In genomic region chr7:128060018-128060417, GRCh38 we compare ENCODE assay signal across 28 cellular contexts. TPM values are rescaled to one million over a fixed set of nuclear protein-coding genes. Genes with fewer than 3 reads are reported as not detected.
DNase-seq lines count a peak whose midpoint lies in the region; ATAC-seq and TF ChIP-seq lines count a peak whose summit lies in the region.
"Had no signal": no experiment of that assay in that cellular context is flagged by ENCODE, and none has a peak within 500 bp of the region (broad histone marks: within the 10 kb centered on the region; RNA-seq: fewer than 3 reads in every experiment).

No MANE protein-coding gene starts in this region.

- H3K18ac ChIP-seq in H9 (ENCODE audit: insufficient read length, low read depth, low read length), result no peak overlapping the region

- no peaks in the 10 kb centered on the region for H3K9me3 ChIP-seq in H9 (ENCODE audit: control insufficient read depth, low read depth, low read length)
- H3K9me3 ChIP-seq in psoas muscle, result no peaks in the 10 kb centered on the region
- H3K9me3 ChIP-seq: BLaER1, HAP-1, heart right ventricle, right atrium auricular region, thyroid gland had no signal

- peak; percentile 31 for DNase-seq in activated effector memory CD4-positive, alpha-beta T cell treated with anti-CD3 and anti-CD28 coated beads, Interleukin-2, amount 50 U/mL, for 16 hours
- DNase-seq in activated effector memory CD4-positive, alpha-beta T cell treated with Interleukin-2 at 50 U/mL for 16 hours, result no peak
- DNase-seq in H9 (no peak), NCI-H2081 (lab: John Stamatoyannopoulos, UW) (no peak), psoas muscle (no peak), AML-193 (lab: John Stamatoyannopoulos, UW) (no peak)
- DNase-seq in central memory CD8-positive, alpha-beta T cell (ENCODE audit: low spot score in 2 of 2), result no peak
- DNase-seq in naive thymus-derived CD8-positive, alpha-beta T cell, result no peak
- DNase-seq: activated CD4-positive, alpha-beta T cell treated with anti-CD3 and anti-CD28 coated beads for 4 hours; activated CD8-positive, alpha-beta memory T cell treated with anti-CD3 and anti-CD28 coated beads, Interleukin-2, amount 50 U/mL, for 48 hours; activated gamma-delta T cell; aorta; central memory CD4-positive, alpha-beta T cell; effector CD8-positive, alpha-beta T cell; foreskin keratinocyte; heart right ventricle; Karpas-422; naive B cell; NCI-H1694 treated with DMSO at 0.1 percent for 48 hours; NCI-H2171 treated with DMSO at 0.1 percent for 48 hours; SIG-M5; stimulated activated CD4-positive, alpha-beta T cell treated with anti-CD3 and anti-CD28 coated beads, Interleukin-4, amount 100 ng/mL, for 4 hours; stimulated activated naive CD4-positive, alpha-beta T cell treated with Interleukin-2 at 50 U/mL for 16 hours; thyroid gland had no signal

- H2AK5ac ChIP-seq in H9 (ENCODE audit: insufficient read length, low read length), result no peak overlapping the region

- no peak overlapping the region for H3K14ac ChIP-seq in H9 (ENCODE audit: insufficient read depth, low read length)

- H3K56ac ChIP-seq in H9 (ENCODE audit: insufficient read length, low read depth, low read length), result no peak overlapping the region

- TF ChIP-seq CTCF in H9 (conservative IDR thresholded peaks at IDR 0.05), result peak; percentile 28; the same call in 2 of the 3 replicates
- TF ChIP-seq CTCF in psoas muscle (IDR thresholded peaks at IDR 0.05), result no peak

- H3K4me1 Mint-ChIP-seq in H9, result peaks cover 20% of the 10 kb centered on the region in 2 experiments
- H3K4me1 Mint-ChIP-seq in central memory CD8-positive, alpha-beta T cell, result peaks cover 28% of the 10 kb centered on the region
- H3K4me1 Mint-ChIP-seq in naive thymus-derived CD8-positive, alpha-beta T cell, result peaks cover 39 to 81% (median 65%) of the 10 kb centered on the region in 4 donors

- H3K4me1 ChIP-seq in H9 (ENCODE audit: insufficient read depth, low read length) (no peaks in the 10 kb centered on the region), psoas muscle (no peaks in the 10 kb centered on the region)
- H3K4me1 ChIP-seq: foreskin keratinocyte, right atrium auricular region, thyroid gland had no signal

- POLR2A ChIA-PET in naive thymus-derived CD8-positive, alpha-beta T cell (lab: Charles Lee), result interaction anchor here (3.7 kb wide), 1 partner anchor 50 kb away, joined by 18 read pairs; no protein-coding TSS in a partner anchor

- H3K79me2 ChIP-seq in H9 (ENCODE audit: insufficient read depth, low read length), result no peaks in the 10 kb centered on the region

- H2BK15ac ChIP-seq in H9 (ENCODE audit: low read depth, low read length), result no peak overlapping the region

- no peak overlapping the region for H3K4me3 ChIP-seq in psoas muscle
- H3K4me3 ChIP-seq: BLaER1, HAP-1, heart right ventricle, right atrium auricular region, thyroid gland had no signal

- H2BK12ac ChIP-seq in H9 (ENCODE audit: insufficient read length, low read depth, low read length), result no peak overlapping the region

- no peak overlapping the region for H4K8ac ChIP-seq in H9 (replicated peaks; ENCODE audit: insufficient read length, low read depth, low read length)

- H3K4me2 ChIP-seq in H9 (ENCODE audit: insufficient read depth, insufficient read length, low read length), result no peak overlapping the region

- H3T11ph ChIP-seq in H9 (ENCODE audit: low read length), result no peak overlapping the region

- no peak overlapping the region for H3K9ac ChIP-seq in H9 (ENCODE audit: extremely low read depth, insufficient read length, low read length)
- H3K9ac ChIP-seq: BLaER1 had no signal

- no peaks in the 10 kb centered on the region for H3K23me2 ChIP-seq in H9 (ENCODE audit: insufficient read length, low read depth, low read length, poor library complexity, severe bottlenecking)

- H3K27ac ChIP-seq in H9 (ENCODE audit: insufficient read length, low read depth, low read length) (no peak overlapping the region), psoas muscle (no peak overlapping the region)
- H3K27ac ChIP-seq: BLaER1, foreskin keratinocyte, heart right ventricle, right atrium auricular region, thyroid gland had no signal

- H3K27me3 ChIP-seq in H9 (ENCODE audit: insufficient read depth, low read length), result no peaks in the 10 kb centered on the region
- H3K27me3 ChIP-seq in psoas muscle (ENCODE audit: insufficient read depth in 3 of 3, low read length in 2 of 3), result no peaks in the 10 kb centered on the region
- H3K27me3 ChIP-seq: BLaER1, foreskin keratinocyte, heart right ventricle, right atrium auricular region, thyroid gland had no signal

- no peak overlapping the region for H2BK20ac ChIP-seq in H9 (ENCODE audit: low read depth, low read length, poor library complexity, severe bottlenecking)

- H2BK120ac ChIP-seq in H9 (ENCODE audit: low read depth, low read length, poor library complexity, severe bottlenecking), result no peak overlapping the region

- H2AFZ ChIP-seq in H9 (ENCODE audit: low read length), result no peak overlapping the region

- no CpG with 5 or more reads among the region's 3 CpGs for WGBS in H9 (ENCODE audit: extremely low coverage, insufficient read length, low lambda C conversion rate)
- WGBS in psoas muscle, 3 donors, result 83 to 94% (median 91%) methylated on average over 3 of the region's 3 CpGs

- no peaks in the 10 kb centered on the region for H3K36me3 ChIP-seq in psoas muscle (ENCODE audit: insufficient read depth in 1 of 2, low read depth in 1 of 2)
- H3K36me3 ChIP-seq: HAP-1, right atrium auricular region, thyroid gland had no signal

- H3K36me3 Mint-ChIP-seq in H9 (ENCODE audit: insufficient read depth in 1 of 3, low read depth in 3 of 3), result peaks cover 0 to 2% (median 0%) of the 10 kb centered on the region in 3 experiments; a peak in 4 of 7 replicates
- peaks cover 5% of the 10 kb centered on the region for H3K36me3 Mint-ChIP-seq in central memory CD8-positive, alpha-beta T cell (ENCODE audit: insufficient read depth)
- H3K36me3 Mint-ChIP-seq in naive thymus-derived CD8-positive, alpha-beta T cell, result no peaks in the 10 kb centered on the region

- intact Hi-C loops in psoas muscle (cut with DNase I), result no loop called here

- H3K23ac ChIP-seq in H9 (ENCODE audit: insufficient read length, low read depth, low read length), result no peak overlapping the region

- no peak overlapping the region for H3K4ac ChIP-seq in H9 (ENCODE audit: low read depth, low read length)

- ATAC-seq in central memory CD8-positive, alpha-beta T cell (replicated peaks; ENCODE audit: extremely low read depth, poor library complexity, severe bottlenecking), result no peak
- ATAC-seq in naive thymus-derived CD8-positive, alpha-beta T cell, result no peak
- ATAC-seq in psoas muscle, result no peak
- ATAC-seq: esophagus mucosa, foreskin keratinocyte had no signal

- H4K20me1 ChIP-seq in H9 (ENCODE audit: control insufficient read depth, insufficient read depth, insufficient read length), result no peaks in the 10 kb centered on the region

- H3K27me3 Mint-ChIP-seq in H9 (ENCODE audit: low read depth), result no peaks in the 10 kb centered on the region
- H3K27me3 Mint-ChIP-seq in central memory CD8-positive, alpha-beta T cell, result no peaks in the 10 kb centered on the region
- no peaks in the 10 kb centered on the region for H3K27me3 Mint-ChIP-seq in naive thymus-derived CD8-positive, alpha-beta T cell
- H3K27me3 Mint-ChIP-seq: naive B cell had no signal

- no peaks in the 10 kb centered on the region for H3K9me3 Mint-ChIP-seq in H9
- no peaks in the 10 kb centered on the region for H3K9me3 Mint-ChIP-seq in central memory CD8-positive, alpha-beta T cell
- H3K9me3 Mint-ChIP-seq in naive thymus-derived CD8-positive, alpha-beta T cell, result no peaks in the 10 kb centered on the region
- H3K9me3 Mint-ChIP-seq: naive B cell had no signal

- no peak overlapping the region for H3K4me3 Mint-ChIP-seq in H9
- no peak overlapping the region for H3K4me3 Mint-ChIP-seq in central memory CD8-positive, alpha-beta T cell
- peak overlapping the region in 9 of 10 donors; percentile 2 to 88 (median 62) for H3K4me3 Mint-ChIP-seq in naive thymus-derived CD8-positive, alpha-beta T cell

- H3K27ac Mint-ChIP-seq in H9, result no peak overlapping the region
- peak overlapping the region; percentile 77 for H3K27ac Mint-ChIP-seq in central memory CD8-positive, alpha-beta T cell (ENCODE audit: low read depth)
- H3K27ac Mint-ChIP-seq in naive thymus-derived CD8-positive, alpha-beta T cell, result peak overlapping the region in 9 of 10 donors; percentile 39 to 82 (median 69)
- H3K27ac Mint-ChIP-seq: naive B cell had no signal

- H4K91ac ChIP-seq in H9 (ENCODE audit: insufficient read length, low read depth, low read length), result no peak overlapping the region

- no peak overlapping the region for H4K5ac ChIP-seq in H9 (ENCODE audit: insufficient read length, low read depth, low read length)

- no peaks in the 10 kb centered on the region for H3K79me1 ChIP-seq in H9 (ENCODE audit: insufficient read depth, low read depth, low read length, poor library complexity, severe bottlenecking)

- no peak overlapping the region for H2BK5ac ChIP-seq in H9 (ENCODE audit: insufficient read length, low read length)

RNA-seq across cellular contexts. Expression of gene LRRC4, which starts 28.8 kb away (rescaled TPM):
- total RNA-seq in H9 (2021), result 10.4 and 14.3 TPM in 2 replicates
- under 1 TPM in 1 of 2 experiments, not detected in 1; 0.22 TPM for total RNA-seq in naive thymus-derived CD8-positive, alpha-beta T cell
- polyA plus RNA-seq in naive thymus-derived CD8-positive, alpha-beta T cell, result under 1 TPM in 1 of 3 donors, not detected in 2; 0.15 TPM
- total RNA-seq in psoas muscle, result 1 to 10 TPM; 2.7 to 5.0 (median 3.1) TPM
- 1 to 10 TPM in 1 of 3 donors, under 1 TPM in 2; 0.39 to 1.2 (median 0.61) TPM for polyA plus RNA-seq in psoas muscle

Comparison
In these comparisons a context has a peak if more than half of its experiments do, and no peak if none do; other contexts are left out.
1. H3K27ac Mint-ChIP-seq: peak in central memory CD8-positive, alpha-beta T cell (single experiment) and naive thymus-derived CD8-positive, alpha-beta T cell (9 of 10); none in H9 (0 of 3).
2. H3K4me3 Mint-ChIP-seq: peak in naive thymus-derived CD8-positive, alpha-beta T cell (9 of 10); none in H9 (0 of 2) and central memory CD8-positive, alpha-beta T cell (single experiment).